Comparison of ENCODE assay signal across 24 cellular contexts in genomic region chr1:21874778-21875547, GRCh38.
DNase-seq lines count a peak whose midpoint lies in the region; ATAC-seq, FAIRE-seq and TF ChIP-seq lines count a peak whose summit lies in the region.
"Had no signal": no experiment of that assay in that cellular context is flagged by ENCODE, and none has a peak within 500 bp of the region (broad histone marks: within the 10 kb centered on the region; RNA-seq: fewer than 3 reads in every experiment).

No MANE protein-coding gene starts in this region.

- H3K9ac ChIP-seq in rectal smooth muscle tissue (ENCODE audit: low read length): no peak overlapping the region
- no peak overlapping the region for H3K9ac ChIP-seq in PC-3 (ENCODE audit: low read length)

- no TSS peak for BruUV-seq in PC-3 (replicated peaks; lab: Mats Ljungman, UMichigan)

- no peaks in the 10 kb centered on the region for H3K9me3 ChIP-seq in small intestine (ENCODE audit: control insufficient read depth, low read depth)
- H3K9me3 ChIP-seq in PC-3 (ENCODE audit: low read length): no peaks in the 10 kb centered on the region
- H3K9me3 ChIP-seq: A549, HAP-1, neutrophil, psoas muscle, transverse colon had no signal

- no peak overlapping the region for H2AFZ ChIP-seq in PC-3 (ENCODE audit: low read length)

- CTCF ChIA-PET in PC-3 (lab: Charles Lee): no interaction called here

- no peak for TF ChIP-seq CTCF in PC-3 (conservative IDR thresholded peaks at IDR 0.05; ENCODE audit: low read depth, low read length)

- no peak overlapping the region for H3K4me2 ChIP-seq in PC-3 (ENCODE audit: low read length)
- H3K4me2 ChIP-seq: A549 had no signal

- no peak for ATAC-seq in PC-3
- ATAC-seq: A549; activated CD4-positive, CD25-positive, alpha-beta regulatory T cell treated with anti-CD3 and anti-CD28 coated beads, Interleukin-2, amount 50 U/mL, for 24 hours; activated CD8-positive, alpha-beta T cell treated with anti-CD3 and anti-CD28 coated beads, Interleukin-2, amount 10 ng/mL, durations not matched to agents 7 days and 5 days had no signal

- H3K4me3 ChIP-seq in rectal smooth muscle tissue (ENCODE audit: low read length) (no peak overlapping the region), small intestine (ENCODE audit: low read depth in 1 of 2, low read length in 2 of 2) (no peak overlapping the region), PC-3 (ENCODE audit: low read length) (no peak overlapping the region)
- H3K4me3 ChIP-seq: A549, coronary artery, HAP-1, psoas muscle, transverse colon had no signal

- POLR2A ChIA-PET in PC-3 (lab: Charles Lee; ENCODE audit: unreplicated experiment): no interaction called here

- 82 to 86% (median 84%) methylated on average over 24 of the region's 24 CpGs for WGBS in small intestine, 3 donors

- H3K36me3 ChIP-seq in rectal smooth muscle tissue (ENCODE audit: control insufficient read depth, insufficient read depth, low read length) (peaks cover 59% of the 10 kb centered on the region), small intestine (ENCODE audit: control insufficient read depth in 2 of 2, insufficient read depth in 2 of 2, low read length in 2 of 2) (peaks cover 0 to 9% of the 10 kb centered on the region in 2 donors), PC-3 (ENCODE audit: low read depth, low read length) (no peaks in the 10 kb centered on the region; the same call in none of the 2 replicates)
- H3K36me3 ChIP-seq: neutrophil had no signal

- H3K4me1 ChIP-seq in rectal smooth muscle tissue (ENCODE audit: control insufficient read depth, insufficient read depth, low read length) (peaks cover 4% of the 10 kb centered on the region), small intestine (ENCODE audit: control insufficient read depth in 2 of 2, insufficient read depth in 1 of 2, low read depth in 1 of 2, low read length in 1 of 2) (no peaks in the 10 kb centered on the region), PC-3 (ENCODE audit: insufficient read depth, low read length) (peaks cover 17% of the 10 kb centered on the region)
- H3K4me1 ChIP-seq: HAP-1 had no signal

- DNase-seq in NCI-H146 (lab: John Stamatoyannopoulos, UW) (peak; percentile 4), NCI-H146 treated with DMSO at 0.1 percent for 48 hours (lab: John Stamatoyannopoulos, UW; ENCODE audit: unreplicated experiment) (no peak), NCI-H1092 treated with DMSO at 0.1 percent for 48 hours (lab: John Stamatoyannopoulos, UW) (peak; percentile 67), NCI-H748 (lab: John Stamatoyannopoulos, UW; ENCODE audit: unreplicated experiment) (peak; percentile 83), small intestine (no peak), A172 (ENCODE audit: low spot score) (no peak), PC-3 (no peak)
- DNase-seq: activated CD8-positive, alpha-beta T cell treated with anti-CD3 and anti-CD28 coated beads, Interleukin-2, amount 10 ng/mL, durations not matched to agents 7 days and 5 days; activated gamma-delta T cell treated with Interleukin-2 at 50 U/mL for 16 hours; brain microvascular endothelial cell; kidney; mammary epithelial cell; MM.1S; NCI-H526 treated with DMSO at 0.1 percent for 48 hours; OCI-M1; stimulated activated CD4-positive, alpha-beta T cell treated with anti-CD3 and anti-CD28 coated beads, Interleukin-4, amount 100 ng/mL, for 4 hours; transverse colon had no signal

- H3K27ac ChIP-seq in rectal smooth muscle tissue (ENCODE audit: low read depth, low read length) (peak overlapping the region; percentile 36), small intestine (ENCODE audit: low read depth in 1 of 2, low read length in 1 of 2) (no peak overlapping the region), PC-3 (ENCODE audit: low read length) (no peak overlapping the region)
- H3K27ac ChIP-seq: A549, brain microvascular endothelial cell, neutrophil, psoas muscle had no signal

- no peak for FAIRE-seq in small intestine (lab: Jason Lieb, UNC)
- FAIRE-seq: A549, kidney had no signal

- H3K27me3 ChIP-seq in rectal smooth muscle tissue (ENCODE audit: control insufficient read depth, insufficient read depth, low read length) (no peaks in the 10 kb centered on the region), small intestine (ENCODE audit: control insufficient read depth in 2 of 2, insufficient read depth in 2 of 2, low read length in 2 of 2) (no peaks in the 10 kb centered on the region), PC-3 (ENCODE audit: low read length) (no peaks in the 10 kb centered on the region)
- H3K27me3 ChIP-seq: brain microvascular endothelial cell, neutrophil, transverse colon had no signal

- no peaks in the 10 kb centered on the region for H3F3A ChIP-seq in PC-3 (ENCODE audit: low read length, unreplicated experiment)

- no peaks in the 10 kb centered on the region for H4K20me1 ChIP-seq in PC-3 (ENCODE audit: low read length)

- H3K79me2 ChIP-seq in PC-3 (ENCODE audit: low read length): no peaks in the 10 kb centered on the region

- no peaks in the 10 kb centered on the region for H3K9me2 ChIP-seq in PC-3 (replicated peaks; ENCODE audit: low read length)

- intact Hi-C loops in PC-3 (cut with micrococcal nuclease): no loop called here

Comparison
In these comparisons a context has a peak if more than half of its experiments do, and no peak if none do; other contexts are left out.
1. DNase-seq: peak in NCI-H146 (single experiment), NCI-H1092 treated with DMSO at 0.1 percent for 48 hours (single experiment) and NCI-H748 (single experiment); none in NCI-H146 treated with DMSO at 0.1 percent for 48 hours (single experiment), small intestine (single experiment), A172 (single experiment) and PC-3 (single experiment).